Comparison of ENCODE assay signal across 26 cellular contexts in genomic region chr4:6294705-6295421, GRCh38.
"Had no signal": no experiment of that assay in that cellular context is flagged by ENCODE, and none has a peak within 500 bp of the region (broad histone marks: within the 10 kb centered on the region; RNA-seq: fewer than 3 reads in every experiment).

No MANE protein-coding gene starts in this region.

- H3K9me3 ChIP-seq: esophagus squamous epithelium, gastroesophageal sphincter had no signal

- H3K9me3 Mint-ChIP-seq: activated CD4-positive, alpha-beta memory T cell treated with anti-CD3 and anti-CD28 coated beads for 36 hours; activated CD4-positive, alpha-beta T cell treated with anti-CD3 and anti-CD28 coated beads, Interleukin-2, amount 10 ng/mL, durations not matched to agents 24 days and 14 days; activated naive CD4-positive, alpha-beta T cell treated with anti-CD3 and anti-CD28 coated beads, Interleukin-2, amount 10 ng/mL, durations not matched to agents 7 days and 5 days; activated naive CD4-positive, alpha-beta T cell treated with anti-CD3 and anti-CD28 coated beads, Interleukin-2, amount 50 U/mL, for 72 hours; activated naive CD8-positive, alpha-beta T cell treated with anti-CD3 and anti-CD28 coated beads, Interleukin-2, amount 10 ng/mL, durations not matched to agents 7 days and 5 days; activated T-cell treated with anti-CD3 and anti-CD28 coated beads, Interleukin-2, amount 50 U/mL, for 24 hours; activated T-cell treated with anti-CD3 and anti-CD28 coated beads, Interleukin-2, amount 50 U/mL, for 72 hours; central memory CD8-positive, alpha-beta T cell; effector memory CD8-positive, alpha-beta T cell had no signal

- H3K36me3 ChIP-seq: brain microvascular endothelial cell had no signal

- H3K27ac Mint-ChIP-seq: activated CD4-positive, alpha-beta memory T cell treated with anti-CD3 and anti-CD28 coated beads for 36 hours; activated CD4-positive, alpha-beta T cell treated with anti-CD3 and anti-CD28 coated beads for 36 hours; activated CD4-positive, alpha-beta T cell treated with anti-CD3 and anti-CD28 coated beads, Interleukin-2, amount 10 ng/mL, durations not matched to agents 24 days and 14 days; activated CD8-positive, alpha-beta memory T cell treated with anti-CD3 and anti-CD28 coated beads, Interleukin-2, amount 10 ng/mL, durations not matched to agents 7 days and 5 days; activated CD8-positive, alpha-beta T cell treated with anti-CD3 and anti-CD28 coated beads, Interleukin-2, amount 10 ng/mL, durations not matched to agents 7 days and 5 days; activated naive CD4-positive, alpha-beta T cell treated with anti-CD3 and anti-CD28 coated beads, Interleukin-2, amount 50 U/mL, for 72 hours; activated naive CD8-positive, alpha-beta T cell treated with anti-CD3 and anti-CD28 coated beads, Interleukin-2, amount 10 ng/mL, durations not matched to agents 7 days and 5 days; activated T-cell treated with anti-CD3 and anti-CD28 coated beads, Interleukin-2, amount 50 U/mL, for 24 hours; activated T-cell treated with anti-CD3 and anti-CD28 coated beads, Interleukin-2, amount 50 U/mL, for 72 hours; effector memory CD8-positive, alpha-beta T cell had no signal

- H3K27me3 ChIP-seq: brain microvascular endothelial cell, esophagus squamous epithelium, gastroesophageal sphincter had no signal

- H3K4me1 Mint-ChIP-seq: activated CD4-positive, alpha-beta T cell treated with anti-CD3 and anti-CD28 coated beads for 36 hours; activated CD4-positive, alpha-beta T cell treated with anti-CD3 and anti-CD28 coated beads, Interleukin-2, amount 10 ng/mL, durations not matched to agents 24 days and 14 days; activated CD8-positive, alpha-beta memory T cell treated with anti-CD3 and anti-CD28 coated beads, Interleukin-2, amount 10 ng/mL, durations not matched to agents 7 days and 5 days; activated naive CD4-positive, alpha-beta T cell treated with anti-CD3 and anti-CD28 coated beads, Interleukin-2, amount 10 ng/mL, durations not matched to agents 7 days and 5 days; activated naive CD8-positive, alpha-beta T cell treated with anti-CD3 and anti-CD28 coated beads, Interleukin-2, amount 10 ng/mL, durations not matched to agents 7 days and 5 days; central memory CD8-positive, alpha-beta T cell had no signal

- ATAC-seq: activated CD4-positive, alpha-beta T cell treated with anti-CD3 and anti-CD28 coated beads for 36 hours; activated CD8-positive, alpha-beta memory T cell treated with anti-CD3 and anti-CD28 coated beads, Interleukin-2, amount 10 ng/mL, durations not matched to agents 7 days and 5 days; activated CD8-positive, alpha-beta T cell treated with anti-CD3 and anti-CD28 coated beads, Interleukin-2, amount 10 ng/mL, durations not matched to agents 7 days and 5 days; activated naive CD4-positive, alpha-beta T cell treated with anti-CD3 and anti-CD28 coated beads, Interleukin-2, amount 50 U/mL, for 72 hours; activated T-cell treated with anti-CD3 and anti-CD28 coated beads, Interleukin-2, amount 50 U/mL, for 72 hours; effector memory CD8-positive, alpha-beta T cell; gastroesophageal sphincter had no signal

- DNase-seq: activated CD4-positive, alpha-beta memory T cell treated with anti-CD3 and anti-CD28 coated beads for 36 hours; activated CD4-positive, alpha-beta T cell treated with anti-CD3 and anti-CD28 coated beads for 36 hours; activated CD4-positive, alpha-beta T cell treated with anti-CD3 and anti-CD28 coated beads, Interleukin-2, amount 10 ng/mL, durations not matched to agents 24 days and 14 days; activated CD4-positive, CD25-positive, alpha-beta regulatory T cell; activated CD4-positive, CD25-positive, alpha-beta regulatory T cell treated with anti-CD3 and anti-CD28 coated beads, Interleukin-2, amount 50 U/mL, for 72 hours; activated CD8-positive, alpha-beta memory T cell treated with anti-CD3 and anti-CD28 coated beads, Interleukin-2, amount 10 ng/mL, durations not matched to agents 7 days and 5 days; activated CD8-positive, alpha-beta memory T cell treated with anti-CD3 and anti-CD28 coated beads, Interleukin-2, amount 50 U/mL, for 48 hours; activated CD8-positive, alpha-beta T cell treated with anti-CD3 and anti-CD28 coated beads, Interleukin-2, amount 10 ng/mL, durations not matched to agents 7 days and 5 days; activated gamma-delta T cell; activated naive CD4-positive, alpha-beta T cell; activated naive CD4-positive, alpha-beta T cell treated with anti-CD3 and anti-CD28 coated beads, Interleukin-2, amount 10 ng/mL, durations not matched to agents 7 days and 5 days; activated naive CD8-positive, alpha-beta T cell treated with anti-CD3 and anti-CD28 coated beads, Interleukin-2, amount 10 ng/mL, durations not matched to agents 7 days and 5 days; activated T-cell treated with anti-CD3 and anti-CD28 coated beads for 4 hours; activated T-cell treated with anti-CD3 and anti-CD28 coated beads, Interleukin-2, amount 50 U/mL, for 24 hours; activated T-cell treated with anti-CD3 and anti-CD28 coated beads, Interleukin-2, amount 50 U/mL, for 72 hours; brain microvascular endothelial cell; cortex of kidney; dermis blood vessel endothelial cell; effector CD4-positive, alpha-beta T cell; effector memory CD8-positive, alpha-beta T cell; esophagus squamous epithelium; foreskin melanocyte had no signal

- H3K27me3 Mint-ChIP-seq: activated CD4-positive, alpha-beta memory T cell treated with anti-CD3 and anti-CD28 coated beads for 36 hours; activated CD4-positive, alpha-beta T cell treated with anti-CD3 and anti-CD28 coated beads for 36 hours; activated CD4-positive, alpha-beta T cell treated with anti-CD3 and anti-CD28 coated beads, Interleukin-2, amount 10 ng/mL, durations not matched to agents 24 days and 14 days; activated CD8-positive, alpha-beta memory T cell treated with anti-CD3 and anti-CD28 coated beads, Interleukin-2, amount 10 ng/mL, durations not matched to agents 7 days and 5 days; activated naive CD4-positive, alpha-beta T cell treated with anti-CD3 and anti-CD28 coated beads, Interleukin-2, amount 10 ng/mL, durations not matched to agents 7 days and 5 days; activated naive CD8-positive, alpha-beta T cell treated with anti-CD3 and anti-CD28 coated beads, Interleukin-2, amount 10 ng/mL, durations not matched to agents 7 days and 5 days; activated T-cell treated with anti-CD3 and anti-CD28 coated beads, Interleukin-2, amount 50 U/mL, for 24 hours; central memory CD8-positive, alpha-beta T cell; effector memory CD8-positive, alpha-beta T cell had no signal

- H3K4me3 ChIP-seq: esophagus squamous epithelium, gastroesophageal sphincter had no signal

- H3K27ac ChIP-seq: brain microvascular endothelial cell, epithelial cell of prostate, esophagus squamous epithelium, gastroesophageal sphincter had no signal

- H3K4me3 Mint-ChIP-seq: activated CD4-positive, alpha-beta memory T cell treated with anti-CD3 and anti-CD28 coated beads for 36 hours; activated CD4-positive, alpha-beta T cell treated with anti-CD3 and anti-CD28 coated beads for 36 hours; activated CD4-positive, alpha-beta T cell treated with anti-CD3 and anti-CD28 coated beads, Interleukin-2, amount 10 ng/mL, durations not matched to agents 24 days and 14 days; activated CD8-positive, alpha-beta memory T cell treated with anti-CD3 and anti-CD28 coated beads, Interleukin-2, amount 10 ng/mL, durations not matched to agents 7 days and 5 days; activated CD8-positive, alpha-beta T cell treated with anti-CD3 and anti-CD28 coated beads, Interleukin-2, amount 10 ng/mL, durations not matched to agents 7 days and 5 days; activated naive CD4-positive, alpha-beta T cell treated with anti-CD3 and anti-CD28 coated beads, Interleukin-2, amount 10 ng/mL, durations not matched to agents 7 days and 5 days; activated naive CD8-positive, alpha-beta T cell treated with anti-CD3 and anti-CD28 coated beads, Interleukin-2, amount 10 ng/mL, durations not matched to agents 7 days and 5 days; activated T-cell treated with anti-CD3 and anti-CD28 coated beads, Interleukin-2, amount 50 U/mL, for 24 hours; activated T-cell treated with anti-CD3 and anti-CD28 coated beads, Interleukin-2, amount 50 U/mL, for 72 hours; central memory CD8-positive, alpha-beta T cell; effector memory CD8-positive, alpha-beta T cell had no signal

- H3K36me3 Mint-ChIP-seq: activated CD4-positive, alpha-beta memory T cell treated with anti-CD3 and anti-CD28 coated beads for 36 hours; activated CD8-positive, alpha-beta memory T cell treated with anti-CD3 and anti-CD28 coated beads, Interleukin-2, amount 10 ng/mL, durations not matched to agents 7 days and 5 days; activated naive CD4-positive, alpha-beta T cell treated with anti-CD3 and anti-CD28 coated beads, Interleukin-2, amount 10 ng/mL, durations not matched to agents 7 days and 5 days; activated naive CD4-positive, alpha-beta T cell treated with anti-CD3 and anti-CD28 coated beads, Interleukin-2, amount 50 U/mL, for 72 hours; activated naive CD8-positive, alpha-beta T cell treated with anti-CD3 and anti-CD28 coated beads, Interleukin-2, amount 10 ng/mL, durations not matched to agents 7 days and 5 days had no signal
